Comparison of ENCODE assay signal across 12 cellular contexts in the genomic region with DNA sequence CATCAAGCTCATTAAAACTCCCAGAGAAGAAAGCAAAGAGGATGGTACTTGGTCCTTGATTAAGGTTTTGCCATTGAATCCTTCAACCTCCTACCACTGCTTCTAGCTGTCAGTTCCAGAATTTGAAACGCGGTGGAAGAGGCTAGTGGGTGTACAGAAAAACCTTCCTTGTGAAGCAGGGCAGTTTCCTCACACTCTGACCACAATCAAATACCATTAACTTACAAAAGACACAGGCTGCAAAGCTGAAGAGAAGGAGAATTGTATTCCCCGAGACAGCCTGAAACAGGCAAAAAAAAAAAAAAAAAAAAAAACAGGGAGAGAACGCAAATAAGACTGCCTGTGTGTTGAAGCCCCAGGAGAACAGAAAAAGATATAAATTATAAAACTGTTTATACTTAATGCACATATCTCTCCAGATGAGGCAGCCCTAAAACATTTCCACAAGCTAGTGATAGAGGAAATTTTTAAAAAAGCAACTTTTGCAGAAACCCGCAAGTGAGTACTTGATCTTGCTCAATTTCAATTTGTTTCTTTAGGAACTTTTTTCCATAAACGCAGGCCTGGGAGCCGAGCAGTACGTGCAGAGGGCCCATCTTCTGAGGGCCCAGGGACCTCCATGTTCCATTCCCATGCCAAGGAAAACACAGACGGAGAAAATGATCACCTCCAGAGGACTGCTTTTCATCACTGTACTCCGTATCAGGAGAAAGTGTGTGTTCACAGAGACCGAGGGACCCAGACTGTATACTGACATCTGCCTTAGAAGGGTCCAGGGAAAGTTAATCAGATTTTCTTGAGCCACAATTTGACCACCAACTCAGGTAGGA.
"Had no signal": no experiment of that assay in that cellular context is flagged by ENCODE, and none has a peak within 500 bp of the region (broad histone marks: within the 10 kb centered on the region; RNA-seq: fewer than 3 reads in every experiment).

No MANE protein-coding gene starts in this region.

- H3K9me3 ChIP-seq: colonic mucosa, psoas muscle had no signal

- H3K27ac ChIP-seq: colonic mucosa, psoas muscle had no signal

- H3K27me3 ChIP-seq: colonic mucosa had no signal

- H3K4me1 ChIP-seq: colonic mucosa, psoas muscle had no signal

- H3K36me3 ChIP-seq: colonic mucosa had no signal

- DNase-seq: activated CD4-positive, alpha-beta T cell treated with anti-CD3 and anti-CD28 coated beads, Interleukin-2, amount 50 U/mL, for 4 hours; activated CD4-positive, CD25-positive, alpha-beta regulatory T cell treated with anti-CD3 and anti-CD28 coated beads, Interleukin-2, amount 50 U/mL, for 72 hours; activated gamma-delta T cell treated with Interleukin-2 at 50 U/mL for 16 hours; activated naive CD8-positive, alpha-beta T cell treated with anti-CD3 and anti-CD28 coated beads for 36 hours; activated T-cell treated with anti-CD3 and anti-CD28 coated beads, Interleukin-2, amount 50 U/mL, for 48 hours; anterior cingulate cortex; colonic mucosa; effector CD8-positive, alpha-beta T cell; psoas muscle; stimulated activated CD4-positive, alpha-beta T cell treated with anti-CD3 and anti-CD28 coated beads, Interleukin-2, amount 100 ng/mL, for 48 hours; stimulated activated naive CD4-positive, alpha-beta T cell treated with Interleukin-2 at 50 U/mL for 16 hours; SW 1271 had no signal

- H3K4me3 ChIP-seq: colonic mucosa, psoas muscle had no signal
